In the genomic region with DNA sequence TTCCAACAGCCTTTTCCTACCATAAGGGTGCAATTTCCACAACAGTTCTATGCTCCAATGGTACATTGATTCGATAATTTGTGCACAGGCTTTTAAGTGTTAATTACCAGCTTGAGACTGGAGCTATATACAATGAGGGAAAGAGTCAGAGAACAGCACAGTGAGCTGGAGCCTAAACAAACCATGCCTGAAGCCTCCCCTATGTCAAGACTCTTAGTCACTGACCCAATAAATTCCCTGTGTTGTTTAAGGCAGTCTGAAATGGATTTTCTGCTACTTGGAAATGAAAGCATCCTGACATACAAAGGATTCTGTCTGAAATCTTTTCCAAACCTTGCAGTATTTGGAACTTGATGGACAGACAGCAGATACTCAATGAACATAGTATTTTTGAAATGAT, we compare ENCODE assay signal across 18 cellular contexts.
"Had no signal": no experiment of that assay in that cellular context is flagged by ENCODE, and none has a peak within 500 bp of the region (broad histone marks: within the 10 kb centered on the region; RNA-seq: fewer than 3 reads in every experiment).

No MANE protein-coding gene starts in this region.

- H3K9me3 ChIP-seq: adrenal gland, gastrocnemius medialis, heart right ventricle, pancreas, right lobe of liver, spleen, thoracic aorta, upper lobe of left lung had no signal

- H3K27me3 ChIP-seq: adrenal gland, gastrocnemius medialis, heart right ventricle, pancreas, right lobe of liver, spleen, upper lobe of left lung had no signal

- DNase-seq: activated CD4-positive, alpha-beta T cell treated with anti-CD3 and anti-CD28 coated beads, Interleukin-2, amount 50 U/mL, for 1 hour; activated CD8-positive, alpha-beta memory T cell treated with anti-CD3 and anti-CD28 coated beads, Interleukin-2, amount 50 U/mL, for 4 hours; activated T-cell treated with anti-CD3 and anti-CD28 coated beads, Interleukin-2, amount 50 U/mL, for 4 hours; adrenal gland; central memory CD4-positive, alpha-beta T cell; gastrocnemius medialis; heart right ventricle; left cardiac atrium; natural killer cell; pancreas; right lobe of liver; spleen; stimulated activated naive B cell treated with anti-CD40 and anti-IgM and Interleukin-4, amounts not matched to agents 10 μg/mL and 1 μg/mL and 100 μg/mL, for 72 hours; upper lobe of left lung had no signal

- H3K4me1 ChIP-seq: adrenal gland, gastrocnemius medialis, pancreas, right lobe of liver, spleen, upper lobe of left lung had no signal

- H3K36me3 ChIP-seq: adrenal gland, gastrocnemius medialis, heart right ventricle, pancreas, right lobe of liver, spleen, thoracic aorta, upper lobe of left lung had no signal

- H3K4me3 ChIP-seq: adrenal gland, coronary artery, gastrocnemius medialis, heart right ventricle, pancreas, right lobe of liver, spleen, thoracic aorta, upper lobe of left lung had no signal

- ATAC-seq: activated CD4-positive, CD25-positive, alpha-beta regulatory T cell treated with anti-CD3 and anti-CD28 coated beads, Interleukin-2, amount 50 U/mL, for 24 hours; activated naive CD4-positive, alpha-beta T cell treated with anti-CD3 and anti-CD28 coated beads, Interleukin-2, amount 50 U/mL, for 72 hours; activated T-cell treated with anti-CD3 and anti-CD28 coated beads, Interleukin-2, amount 50 U/mL, for 4 hours; gastrocnemius medialis; heart right ventricle; left cardiac atrium; natural killer cell; pancreas; right lobe of liver; stimulated activated naive B cell treated with anti-CD40 and anti-IgM and Interleukin-4, amounts not matched to agents 10 μg/mL and 1 μg/mL and 100 μg/mL, for 72 hours had no signal

- H3K27ac ChIP-seq: adrenal gland, coronary artery, gastrocnemius medialis, heart right ventricle, pancreas, right lobe of liver, spleen, thoracic aorta, upper lobe of left lung had no signal
